13 cellular contexts compared by ENCODE assay signal in the genomic region with DNA sequence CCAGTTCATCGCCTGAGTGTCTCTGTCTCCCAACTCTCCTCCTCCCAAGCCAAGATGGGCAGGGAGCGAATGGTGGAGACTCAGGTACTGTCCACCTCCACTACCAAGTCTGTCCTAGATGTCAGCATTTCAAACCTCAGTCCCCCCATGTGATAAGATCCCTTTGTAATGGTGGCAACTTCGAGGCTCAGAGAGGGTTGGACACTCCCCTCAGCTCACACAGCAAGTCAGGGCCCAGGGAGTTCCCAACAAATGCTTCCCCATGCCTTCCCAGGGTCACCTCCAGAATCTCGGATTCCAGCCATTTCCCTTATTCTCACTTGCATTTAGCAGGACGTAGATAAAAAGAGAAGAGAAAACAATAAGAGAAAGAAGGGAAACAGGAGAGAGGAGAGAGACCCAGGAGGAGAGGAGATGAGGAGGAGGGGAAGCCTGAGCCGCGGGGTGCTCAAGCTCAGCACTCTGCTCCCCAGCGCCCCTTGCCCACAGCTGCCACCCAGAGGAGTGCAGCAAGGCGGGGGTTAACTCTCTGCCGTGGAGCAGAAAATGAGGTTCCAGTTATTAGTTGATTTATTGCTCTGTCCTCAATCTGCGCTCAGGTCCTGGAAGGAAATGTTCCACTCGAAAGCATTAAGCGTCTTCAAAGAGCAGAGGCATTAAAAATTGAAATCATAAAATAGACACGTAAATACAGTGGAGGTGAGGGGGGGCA.
A peak's percentile ranks its signal among the peaks of the same experiment; 100 is the strongest.
DNase-seq lines count a peak whose midpoint lies in the region; ATAC-seq and TF ChIP-seq lines count a peak whose summit lies in the region.
"Had no signal": no experiment of that assay in that cellular context is flagged by ENCODE, and none has a peak within 500 bp of the region (broad histone marks: within the 10 kb centered on the region; RNA-seq: fewer than 3 reads in every experiment).

No MANE protein-coding gene starts in this region.

- no peak for ATAC-seq in GM21786 (IDR thresholded peaks at IDR 0.05; ENCODE audit: unreplicated experiment)

- peak overlapping the region; percentile 39 for H3K27ac ChIP-seq in C4-2B
- H3K27ac ChIP-seq in angular gyrus (ENCODE audit: low read depth, low read length): peak overlapping the region; percentile 29
- no peak overlapping the region for H3K27ac ChIP-seq in neural progenitor cell

- no peaks in the 10 kb centered on the region for H3K9me3 Mint-ChIP-seq in neural progenitor cell

- H2AFZ ChIP-seq in neural progenitor cell (replicated peaks): no peak overlapping the region

- peaks cover 11% of the 10 kb centered on the region for H3K4me1 Mint-ChIP-seq in neural progenitor cell

- H3K9me3 ChIP-seq in neural progenitor cell (ENCODE audit: low read depth): no peaks in the 10 kb centered on the region
- H3K9me3 ChIP-seq: HAP-1 had no signal

- H3K36me3 ChIP-seq in neural progenitor cell: no peaks in the 10 kb centered on the region
- H3K36me3 ChIP-seq: HAP-1 had no signal

- DNase-seq in NCI-H2227 (lab: John Stamatoyannopoulos, UW; ENCODE audit: unreplicated experiment) (peak; percentile 16), NCI-H2227 treated with DMSO at 0.1 percent for 48 hours (lab: John Stamatoyannopoulos, UW) (no peak), neural progenitor cell (ENCODE audit: low spot score) (no peak), AG20443 (ENCODE audit: low spot score) (no peak)
- no peak for DNase-seq in activated naive CD4-positive, alpha-beta T cell (lab: John Stamatoyannopoulos, UW)
- DNase-seq: C1 segment of cervical spinal cord, NCI-H146, NCI-H2081 treated with DMSO at 0.1 percent for 48 hours, NCI-H226 had no signal

- no peak overlapping the region for H3K4me3 ChIP-seq in neural progenitor cell
- H3K4me3 ChIP-seq: HAP-1 had no signal

- H3K9ac ChIP-seq in neural progenitor cell: no peak overlapping the region

- H3K4me1 ChIP-seq in neural progenitor cell: peaks cover 4% of the 10 kb centered on the region
- H3K4me1 ChIP-seq: HAP-1 had no signal

- H3K27me3 ChIP-seq in neural progenitor cell: no peaks in the 10 kb centered on the region

- H3K4me2 ChIP-seq in neural progenitor cell: no peak overlapping the region

- H3K27me3 Mint-ChIP-seq in neural progenitor cell (ENCODE audit: insufficient read depth, low read depth): peaks cover 17% of the 10 kb centered on the region

- peak overlapping the region; percentile 72 for H3K27ac Mint-ChIP-seq in neural progenitor cell

- TF ChIP-seq CTCF in C4-2B (conservative IDR thresholded peaks at IDR 0.05): no peak
- no peak for TF ChIP-seq CTCF in neural progenitor cell (IDR thresholded peaks at IDR 0.05)

- H3K79me2 ChIP-seq in neural progenitor cell (ENCODE audit: low read depth): no peaks in the 10 kb centered on the region

- no peaks in the 10 kb centered on the region for H3K36me3 Mint-ChIP-seq in neural progenitor cell

- H4K20me1 ChIP-seq in neural progenitor cell (ENCODE audit: low read depth): no peaks in the 10 kb centered on the region

- H3F3A ChIP-seq in neural progenitor cell (ENCODE audit: low read depth): no peaks in the 10 kb centered on the region

- H3K4me3 Mint-ChIP-seq in neural progenitor cell: no peak overlapping the region
